Comparison of ENCODE assay signal across 8 cellular contexts in genomic region chr7:156892821-156893706, GRCh38.
A peak's percentile ranks its signal among the peaks of the same experiment; 100 is the strongest.
DNase-seq lines count a peak whose midpoint lies in the region; ATAC-seq and TF ChIP-seq lines count a peak whose summit lies in the region.

A gene with protein sequence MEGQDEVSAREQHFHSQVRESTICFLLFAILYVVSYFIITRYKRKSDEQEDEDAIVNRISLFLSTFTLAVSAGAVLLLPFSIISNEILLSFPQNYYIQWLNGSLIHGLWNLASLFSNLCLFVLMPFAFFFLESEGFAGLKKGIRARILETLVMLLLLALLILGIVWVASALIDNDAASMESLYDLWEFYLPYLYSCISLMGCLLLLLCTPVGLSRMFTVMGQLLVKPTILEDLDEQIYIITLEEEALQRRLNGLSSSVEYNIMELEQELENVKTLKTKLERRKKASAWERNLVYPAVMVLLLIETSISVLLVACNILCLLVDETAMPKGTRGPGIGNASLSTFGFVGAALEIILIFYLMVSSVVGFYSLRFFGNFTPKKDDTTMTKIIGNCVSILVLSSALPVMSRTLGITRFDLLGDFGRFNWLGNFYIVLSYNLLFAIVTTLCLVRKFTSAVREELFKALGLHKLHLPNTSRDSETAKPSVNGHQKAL (minus strand): TSS chr7:156893183. CDS start chr7:156892993, 190 bp downstream.

- peak; percentile 89 for DNase-seq in AG09319 (ENCODE audit: extremely low read depth, low read depth)
- peak; percentile 84 for DNase-seq in NCI-H345 treated with DMSO at 0.1 percent for 48 hours (lab: John Stamatoyannopoulos, UW; ENCODE audit: unreplicated experiment)
- DNase-seq in activated CD4-positive, CD25-positive, alpha-beta regulatory T cell treated with anti-CD3 and anti-CD28 coated beads, Interleukin-2, amount 50 U/mL, for 16 hours (ENCODE audit: low read depth, low spot score) = peak; percentile 86
- peak; percentile 88 to 89 for DNase-seq in central memory CD8-positive, alpha-beta T cell (ENCODE audit: low spot score in 2 of 2)
- DNase-seq in islet precursor cell = peak; percentile 97
- peak; percentile 88 to 93 (median 90) for DNase-seq in stimulated activated CD4-positive, alpha-beta T cell treated with anti-CD3 and anti-CD28 coated beads, Interleukin-12 subunit alpha, Interleukin-12 subunit beta, amount 100 ng/mL, for 48 hours (ENCODE audit: low read depth in 2 of 3, low spot score in 1 of 3)

- H3K27ac Mint-ChIP-seq in central memory CD8-positive, alpha-beta T cell (ENCODE audit: low read depth) = peak within 1 kb of the TSS; percentile 91

- peak; percentile 84 for ATAC-seq in GM19023 (IDR thresholded peaks at IDR 0.05; ENCODE audit: unreplicated experiment)
- ATAC-seq in HG03280 (IDR thresholded peaks at IDR 0.05; ENCODE audit: unreplicated experiment) = peak; percentile 74
- peak; percentile 86 for ATAC-seq in central memory CD8-positive, alpha-beta T cell (replicated peaks; ENCODE audit: extremely low read depth, poor library complexity, severe bottlenecking)

- peaks cover 31% of the 10 kb centered on the region for H3K4me1 Mint-ChIP-seq in central memory CD8-positive, alpha-beta T cell

- H3K9me3 Mint-ChIP-seq in central memory CD8-positive, alpha-beta T cell = no peaks in the 10 kb centered on the region

- H3K27me3 Mint-ChIP-seq in central memory CD8-positive, alpha-beta T cell = no peaks in the 10 kb centered on the region

- peak; percentile 33 for TF ChIP-seq CTCF in AG09319 (IDR thresholded peaks at IDR 0.05; ENCODE audit: low read depth, low read length)

- H3K4me3 Mint-ChIP-seq in central memory CD8-positive, alpha-beta T cell = peak within 1 kb of the TSS; percentile 91

- H3K36me3 Mint-ChIP-seq in central memory CD8-positive, alpha-beta T cell (ENCODE audit: insufficient read depth) = peaks cover 15% of the 10 kb centered on the region

Comparison
In these comparisons a context has a peak if more than half of its experiments do, and no peak if none do; other contexts are left out.
1. Peak in every context shown above with its lines: DNase-seq and ATAC-seq.